In the genomic region with DNA sequence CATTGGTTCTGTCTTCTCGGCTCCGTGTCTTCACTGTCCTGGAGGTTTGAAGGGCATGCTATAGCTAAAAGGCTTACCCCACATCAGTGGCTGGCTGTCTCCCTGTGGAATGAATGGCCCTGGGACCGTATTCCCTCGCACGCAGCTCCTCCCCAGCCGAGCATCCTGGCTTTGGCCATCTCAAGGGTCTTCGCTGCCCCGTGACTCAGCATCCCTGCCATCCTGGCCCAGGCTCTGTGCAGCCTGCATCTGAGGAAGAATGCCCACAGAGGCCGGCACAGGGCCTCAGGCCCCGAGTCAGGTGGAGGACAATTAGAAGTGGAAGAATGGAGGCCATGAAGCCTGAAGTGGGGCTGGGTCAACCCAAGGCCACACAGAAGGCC, we compare ENCODE assay signal across 27 cellular contexts.
"Had no signal": no experiment of that assay in that cellular context is flagged by ENCODE, and none has a peak within 500 bp of the region (broad histone marks: within the 10 kb centered on the region; RNA-seq: fewer than 3 reads in every experiment).

No MANE protein-coding gene starts in this region.

- H2AFZ ChIP-seq: neural progenitor cell had no signal

- DNase-seq: activated B cell treated with CpG ODN at 0.5 μM for 24 hours; activated CD4-positive, alpha-beta T cell treated with anti-CD3 and anti-CD28 coated beads, Interleukin-2, amount 50 U/mL, for 1 hour; activated CD8-positive, alpha-beta T cell treated with anti-CD3 and anti-CD28 coated beads for 36 hours; activated gamma-delta T cell treated with Interleukin-2 at 50 U/mL for 16 hours; activated naive CD4-positive, alpha-beta T cell treated with anti-CD3 and anti-CD28 coated beads, Interleukin-2, amount 50 U/mL, for 16 hours; activated T-cell treated with anti-CD3 and anti-CD28 coated beads, Interleukin-2, amount 50 U/mL, for 4 hours; amniotic stem cell; central memory CD4-positive, alpha-beta T cell; endodermal cell; foreskin fibroblast; head of caudate nucleus; hypothalamus; kidney glomerular epithelial cell; left lung; mammary epithelial cell; naive B cell; stimulated activated CD4-positive, alpha-beta T cell treated with anti-CD3 and anti-CD28 coated beads, Interleukin-2, amount 100 ng/mL, for 24 hours; stimulated activated naive CD4-positive, alpha-beta T cell treated with Interleukin-2 at 50 U/mL for 16 hours; T-helper 2 cell; testis; uterus had no signal

- H3K27me3 ChIP-seq: breast epithelium, left lung, testis, uterus had no signal

- H3K36me3 ChIP-seq: breast epithelium, left lung, neural progenitor cell, uterus had no signal

- H3K4me3 ChIP-seq: breast epithelium, left lung, neural progenitor cell, skin epidermis, testis, uterus had no signal

- H3K4me1 ChIP-seq: breast epithelium had no signal

- H3K9ac ChIP-seq: neural progenitor cell had no signal

- H3K4me2 ChIP-seq: neural progenitor cell had no signal

- ATAC-seq: activated CD8-positive, alpha-beta T cell treated with anti-CD3 and anti-CD28 coated beads for 36 hours; activated T-cell treated with anti-CD3 and anti-CD28 coated beads, Interleukin-2, amount 50 U/mL, for 4 hours; activated T-helper 17 cell treated with anti-CD3 and anti-CD28 coated beads, Interleukin-2, amount 50 U/mL, for 72 hours; esophagus mucosa; left lung; sciatic nerve had no signal

- H3K27ac ChIP-seq: left lung, neural progenitor cell, testis, uterus had no signal

- H3K9me3 ChIP-seq: breast epithelium, left lung, testis, uterus had no signal
